Comparison of ENCODE assay signal across 34 cellular contexts in the genomic region with DNA sequence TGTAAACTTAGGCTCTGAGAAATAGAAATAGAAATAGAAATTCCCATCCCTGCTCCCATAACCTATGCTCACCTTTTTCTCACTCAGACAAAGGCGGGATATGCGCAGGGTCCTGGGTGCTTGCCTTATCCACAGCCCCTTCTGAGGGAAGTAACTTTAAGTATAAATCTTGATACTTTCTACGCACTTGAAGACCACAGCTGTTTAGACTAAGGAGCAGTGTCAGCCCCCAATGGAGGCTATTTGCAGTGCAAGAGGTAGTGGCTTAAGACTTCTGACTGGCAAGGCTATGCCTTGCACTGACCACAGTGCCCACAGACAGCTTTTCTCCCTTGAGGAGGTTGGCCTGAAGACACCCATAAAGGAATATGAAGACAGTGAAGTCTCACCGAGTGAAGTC. TPM values are rescaled to one million over a fixed set of nuclear protein-coding genes. Genes with fewer than 3 reads are reported as not detected.
"Had no signal": no experiment of that assay in that cellular context is flagged by ENCODE, and none has a peak within 500 bp of the region (broad histone marks: within the 10 kb centered on the region; RNA-seq: fewer than 3 reads in every experiment).

No MANE protein-coding gene starts in this region.

- H3K9ac ChIP-seq: SK-N-SH had no signal

- H3K27ac ChIP-seq: ascending aorta, cardiac muscle cell, Peyer's patch, SJSA1 had no signal

- H3K4me3 ChIP-seq: ascending aorta, cardiac muscle cell, Peyer's patch, SJSA1 had no signal

- H3K27me3 ChIP-seq: ascending aorta, Peyer's patch, SJSA1 had no signal

- ATAC-seq: activated CD8-positive, alpha-beta T cell treated with anti-CD3 and anti-CD28 coated beads for 36 hours; PC-3 had no signal

- H3K4me2 ChIP-seq: SK-N-SH had no signal

- DNase-seq: activated CD4-positive, alpha-beta T cell treated with anti-CD3 and anti-CD28 coated beads, Interleukin-2, amount 50 U/mL, for 4 hours; activated CD8-positive, alpha-beta T cell treated with anti-CD3 and anti-CD28 coated beads for 36 hours; activated gamma-delta T cell; activated naive CD4-positive, alpha-beta T cell treated with Interleukin-2 at 50 U/mL for 16 hours; activated naive CD8-positive, alpha-beta T cell treated with anti-CD3 and anti-CD28 coated beads, Interleukin-2, amount 10 ng/mL, durations not matched to agents 7 days and 5 days; activated T-cell treated with anti-CD3 and anti-CD28 coated beads, Interleukin-2, amount 50 U/mL, for 1 hour; amygdala; Karpas-422; NCI-H1105; NCI-H1417 treated with DMSO at 0.1 percent for 48 hours; NCI-H187 treated with DMSO at 0.1 percent for 48 hours; NCI-H2081; NCI-H2171 treated with DMSO at 0.1 percent for 48 hours; NCI-H2227 treated with DMSO at 0.1 percent for 48 hours; NCI-H446; NCI-H526 treated with DMSO at 0.1 percent for 48 hours; NK-92 treated with Interleukin-12 subunit alpha and Interleukin-12 subunit beta, amount 100 ng/mL, for 24 hours; PC-3; Peyer's patch; RPMI8226; SHP77 treated with DMSO at 0.1 percent for 48 hours; SK-N-SH; T-helper 1 cell; T-helper 2 cell; T1000 had no signal

- FAIRE-seq: TTC549 had no signal

- H3K9me3 ChIP-seq: ascending aorta, Peyer's patch, SJSA1, SK-N-SH had no signal

- H3K4me1 ChIP-seq: ascending aorta, Peyer's patch, SJSA1 had no signal

- H3K36me3 ChIP-seq: ascending aorta, cardiac muscle cell, Peyer's patch, SJSA1 had no signal

RNA-seq across cellular contexts. Expression of gene ASCL1, which starts 35.2 kb away (rescaled TPM):
- total RNA-seq: activated CD8-positive, alpha-beta memory T cell treated with anti-CD3 and anti-CD28 coated beads for 36 hours; activated CD8-positive, alpha-beta T cell treated with anti-CD3 and anti-CD28 coated beads for 36 hours; activated naive CD8-positive, alpha-beta T cell treated with anti-CD3 and anti-CD28 coated beads, Interleukin-2, amount 10 ng/mL, durations not matched to agents 7 days and 5 days; activated T-helper 2 cell treated with anti-CD3 and anti-CD28 coated beads, Interferon-gamma antibody, Interleukin-2, Interleukin-4, amounts not matched to agents 10 μg/mL and 5 μg/mL and 100 μg/mL, durations not matched to agents 14 hours and 24 hours and 36 hours; ascending aorta; cardiac muscle cell; chondrocyte; MCF 10A; PC-3; Peyer's patch; SJSA1 had no signal
- polyA plus RNA-seq: adipose tissue, cardiac muscle cell had no signal
